Comparison of ENCODE assay signal across 26 cellular contexts in genomic region chr4:17206829-17207773, GRCh38.
DNase-seq lines count a peak whose midpoint lies in the region; ATAC-seq, FAIRE-seq and TF ChIP-seq lines count a peak whose summit lies in the region.
"Had no signal": no experiment of that assay in that cellular context is flagged by ENCODE, and none has a peak within 500 bp of the region (broad histone marks: within the 10 kb centered on the region; RNA-seq: fewer than 3 reads in every experiment).

No MANE protein-coding gene starts in this region.

- in situ Hi-C loops in HepG2 (cut with HindIII; ENCODE audit: extremely low pct_ligation_motif_present, low pct_unique_long_range_greater_than_20kb): no loop called here

- H3K9ac ChIP-seq in liver (ENCODE audit: low read depth in 1 of 2, low read length in 2 of 2): no peak overlapping the region
- no peak overlapping the region for H3K9ac ChIP-seq in HepG2 (ENCODE audit: insufficient read depth, low read depth, low read length)

- ATAC-seq in HepG2: no peak

- intact Hi-C loops in HepG2 (cut with micrococcal nuclease; ENCODE audit: unreplicated experiment) (no loop called here), sigmoid colon (cut with DNase I) (no loop called here)

- H3K9me3 ChIP-seq in liver (ENCODE audit: control insufficient read depth in 4 of 4, low read length in 3 of 4) (peaks cover 0 to 12% (median 0%) of the 10 kb centered on the region in 4 donors), HepG2 (ENCODE audit: low read length) (no peaks in the 10 kb centered on the region; the same call in 1 of the 2 replicates), sigmoid colon (no peaks in the 10 kb centered on the region)
- H3K9me3 ChIP-seq: prostate gland, upper lobe of left lung had no signal

- no peaks in the 10 kb centered on the region for H3K36me3 ChIP-seq in liver (ENCODE audit: control insufficient read depth in 4 of 4, insufficient read depth in 3 of 4, low read depth in 1 of 4, low read length in 3 of 4)
- H3K36me3 ChIP-seq in HepG2 (replicated peaks in 1 of 2; ENCODE audit: control insufficient read depth in 1 of 2, insufficient read depth in 2 of 2, low read length in 2 of 2): no peaks in the 10 kb centered on the region
- H3K36me3 ChIP-seq in sigmoid colon: no peaks in the 10 kb centered on the region
- H3K36me3 ChIP-seq: prostate gland, upper lobe of left lung had no signal

- H3K4me1 ChIP-seq in liver (ENCODE audit: control insufficient read depth in 4 of 4, insufficient read depth in 4 of 4, low read length in 3 of 4) (peaks cover 0 to 14% (median 6%) of the 10 kb centered on the region in 4 donors), HepG2 (ENCODE audit: insufficient read depth, low read length) (no peaks in the 10 kb centered on the region), sigmoid colon (peaks cover 0 to 5% (median 0%) of the 10 kb centered on the region in 4 donors)
- H3K4me1 ChIP-seq: prostate gland, upper lobe of left lung had no signal

- WGBS in liver: 53% methylated on average over 7 of the region's 7 CpGs
- WGBS in HepG2 (ENCODE audit: low lambda C conversion rate): 1% methylated on average over 7 of the region's 7 CpGs
- 55 to 71% methylated on average over 7 of the region's 7 CpGs for WGBS in sigmoid colon, 2 donors

- no peak for TF ChIP-seq EP300 in HepG2 (IDR thresholded peaks at IDR 0.05; ENCODE audit: low read depth in 2 of 2, low read length in 2 of 2)
- TF ChIP-seq EP300 in HepG2 (CRISPR knock-in tag; IDR thresholded peaks at IDR 0.05; ENCODE audit: borderline replicate concordance): no peak
- TF ChIP-seq EP300 in sigmoid colon (IDR thresholded peaks at IDR 0.05): no peak

- FAIRE-seq in HepG2 (lab: Jason Lieb, UNC): no peak
- FAIRE-seq: A204.1, GM12891 had no signal

- POLR2A ChIA-PET in HepG2 (lab: Yijun Ruan, JAX): no interaction called here

- H3K27ac ChIP-seq in liver (ENCODE audit: low read depth in 1 of 2, low read length in 2 of 2): peak overlapping the region; percentile 36 to 83
- no peak overlapping the region for H3K27ac ChIP-seq in HepG2 (ENCODE audit: extremely low read length, insufficient read depth, low read length)
- no peak overlapping the region for H3K27ac ChIP-seq in sigmoid colon
- H3K27ac ChIP-seq: dorsolateral prefrontal cortex, prostate gland, skin epidermis, upper lobe of left lung had no signal

- H3K4me2 ChIP-seq in HepG2 (ENCODE audit: low read depth, low read length): no peak overlapping the region

- H3K79me2 ChIP-seq in HepG2 (ENCODE audit: insufficient read depth, low read length): no peaks in the 10 kb centered on the region

- no peak for DNase-seq in HepG2 (ENCODE audit: low spot score)
- DNase-seq in NCI-H748 (lab: John Stamatoyannopoulos, UW; ENCODE audit: unreplicated experiment): peak; percentile 79
- peak; percentile 50 for DNase-seq in fibroblast of the aortic adventitia (ENCODE audit: low read depth)
- DNase-seq in activated naive CD4-positive, alpha-beta T cell treated with anti-CD3 and anti-CD28 coated beads, Interleukin-2, amount 10 ng/mL, durations not matched to agents 7 days and 5 days: no peak
- no peak for DNase-seq in NCI-H345 (lab: John Stamatoyannopoulos, UW)
- DNase-seq in GM03348 (ENCODE audit: low spot score): no peak
- no peak for DNase-seq in sigmoid colon
- DNase-seq: activated naive CD8-positive, alpha-beta T cell treated with anti-CD3 and anti-CD28 coated beads for 36 hours; CD8-positive, alpha-beta memory T cell; dorsolateral prefrontal cortex; glutamatergic neuron; HCEC 1CT; IMR-90; mesenchymal stem cell; NCI-H1092 treated with DMSO at 0.1 percent for 48 hours; NCI-H446 treated with DMSO at 0.1 percent for 48 hours; RPMI8226; stimulated activated CD4-positive, alpha-beta T cell treated with anti-CD3 and anti-CD28 coated beads, Interleukin-1b, Interleukin-23, amount 100 ng/mL, for 48 hours; upper lobe of left lung had no signal

- no peaks in the 10 kb centered on the region for H3K4me1 Mint-ChIP-seq in activated naive CD4-positive, alpha-beta T cell treated with anti-CD3 and anti-CD28 coated beads, Interleukin-2, amount 10 ng/mL, durations not matched to agents 7 days and 5 days
- H3K4me1 Mint-ChIP-seq: activated naive CD8-positive, alpha-beta T cell treated with anti-CD3 and anti-CD28 coated beads for 36 hours; B cell; CD8-positive, alpha-beta memory T cell; central memory CD8-positive, alpha-beta T cell had no signal

- H3K27me3 Mint-ChIP-seq in activated naive CD4-positive, alpha-beta T cell treated with anti-CD3 and anti-CD28 coated beads, Interleukin-2, amount 10 ng/mL, durations not matched to agents 7 days and 5 days: peaks cover 8% of the 10 kb centered on the region

- H3K27ac Mint-ChIP-seq in activated naive CD4-positive, alpha-beta T cell treated with anti-CD3 and anti-CD28 coated beads, Interleukin-2, amount 10 ng/mL, durations not matched to agents 7 days and 5 days: no peak overlapping the region
- H3K27ac Mint-ChIP-seq: activated naive CD8-positive, alpha-beta T cell treated with anti-CD3 and anti-CD28 coated beads for 36 hours; B cell; CD8-positive, alpha-beta memory T cell had no signal

- peaks cover 2% of the 10 kb centered on the region for H3K36me3 Mint-ChIP-seq in activated naive CD4-positive, alpha-beta T cell treated with anti-CD3 and anti-CD28 coated beads, Interleukin-2, amount 10 ng/mL, durations not matched to agents 7 days and 5 days

- no TSS peak for BruUV-seq in HepG2 (replicated peaks; lab: Mats Ljungman, UMichigan)

- no peak overlapping the region for H2AFZ ChIP-seq in HepG2 (ENCODE audit: low read length)

- no peak overlapping the region for H3K4me3 Mint-ChIP-seq in activated naive CD4-positive, alpha-beta T cell treated with anti-CD3 and anti-CD28 coated beads, Interleukin-2, amount 10 ng/mL, durations not matched to agents 7 days and 5 days
- H3K4me3 Mint-ChIP-seq: activated naive CD8-positive, alpha-beta T cell treated with anti-CD3 and anti-CD28 coated beads for 36 hours; B cell; CD8-positive, alpha-beta memory T cell; central memory CD8-positive, alpha-beta T cell had no signal

- TF ChIP-seq POLR2A in HepG2 (IDR thresholded peaks at IDR 0.05; ENCODE audit: insufficient read depth in 1 of 2, low read depth in 2 of 2, low read length in 2 of 2) (no peak), sigmoid colon (IDR thresholded peaks at IDR 0.05) (no peak)

- H4K20me1 ChIP-seq in HepG2 (ENCODE audit: insufficient read depth, low read length): no peaks in the 10 kb centered on the region

- TF ChIP-seq RAD21 in liver (IDR thresholded peaks at IDR 0.05): peak in 1 of 2 donors; percentile 42
- no peak for TF ChIP-seq RAD21 in HepG2 (CRISPR knock-in tag; IDR thresholded peaks at IDR 0.05)

- CTCF ChIA-PET in HepG2 (lab: Yijun Ruan, JAX; ENCODE audit: low intra/inter-chr PET ratio, low total read pairs): no interaction called here
- CTCF ChIA-PET in activated naive CD4-positive, alpha-beta T cell treated with anti-CD3 and anti-CD28 coated beads, Interleukin-2, amount 10 ng/mL, durations not matched to agents 7 days and 5 days (lab: Charles Lee): no interaction called here

- H3K4me3 ChIP-seq in liver (ENCODE audit: low read depth in 1 of 3, low read length in 3 of 3): no peak overlapping the region
- H3K4me3 ChIP-seq in HepG2 (replicated peaks in 1 of 3; ENCODE audit: insufficient read depth in 1 of 3, low read depth in 2 of 3, low read length in 3 of 3): no peak overlapping the region
- no peak overlapping the region for H3K4me3 ChIP-seq in fibroblast of the aortic adventitia (ENCODE audit: low read depth, low read length)
- no peak overlapping the region for H3K4me3 ChIP-seq in sigmoid colon
- H3K4me3 ChIP-seq: dorsolateral prefrontal cortex, prostate gland, skin epidermis, upper lobe of left lung had no signal

- TF ChIP-seq CTCF in liver (IDR thresholded peaks at IDR 0.05; ENCODE audit: low read depth, low read length, missing input control) (no peak), HepG2 (CRISPR knock-in tag; IDR thresholded peaks at IDR 0.05) (no peak), fibroblast of the aortic adventitia (IDR thresholded peaks at IDR 0.05; ENCODE audit: insufficient read depth, low read length) (no peak), sigmoid colon (IDR thresholded peaks at IDR 0.05) (no peak)

- no peaks in the 10 kb centered on the region for H3K27me3 ChIP-seq in liver (ENCODE audit: control insufficient read depth in 4 of 4, insufficient read depth in 4 of 4, low read length in 3 of 4)
- H3K27me3 ChIP-seq in HepG2 (ENCODE audit: control insufficient read depth in 1 of 2, insufficient read depth in 2 of 2, low read length in 2 of 2): no peaks in the 10 kb centered on the region
- no peaks in the 10 kb centered on the region for H3K27me3 ChIP-seq in sigmoid colon
- H3K27me3 ChIP-seq: dorsolateral prefrontal cortex, upper lobe of left lung had no signal

- peaks cover 7% of the 10 kb centered on the region for H3K9me3 Mint-ChIP-seq in activated naive CD4-positive, alpha-beta T cell treated with anti-CD3 and anti-CD28 coated beads, Interleukin-2, amount 10 ng/mL, durations not matched to agents 7 days and 5 days
- H3K9me3 Mint-ChIP-seq: central memory CD8-positive, alpha-beta T cell had no signal

TF ChIP-seq in liver, 16 proteins besides CTCF, POLR2A, EP300 and RAD21 (continues in another document):
- TF ChIP-seq HNF4A (conservative IDR thresholded peaks at IDR 0.05) (peak in 1 of 2 donors; percentile 70), TAF1 (conservative IDR thresholded peaks at IDR 0.05) (no peak)
- TF ChIP-seq, protein P1, sequence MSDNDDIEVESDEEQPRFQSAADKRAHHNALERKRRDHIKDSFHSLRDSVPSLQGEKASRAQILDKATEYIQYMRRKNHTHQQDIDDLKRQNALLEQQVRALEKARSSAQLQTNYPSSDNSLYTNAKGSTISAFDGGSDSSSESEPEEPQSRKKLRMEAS (IDR thresholded peaks at IDR 0.05): no peak

TF ChIP-seq in HepG2, 621 proteins besides CTCF, POLR2A, EP300 and RAD21 (continues in another document):
- no peak for TF ChIP-seq RARA (CRISPR knock-in tag; IDR thresholded peaks at IDR 0.05)
- TF ChIP-seq ZNF335 (CRISPR knock-in tag; IDR thresholded peaks at IDR 0.05): no peak
- TF ChIP-seq, protein P2, sequence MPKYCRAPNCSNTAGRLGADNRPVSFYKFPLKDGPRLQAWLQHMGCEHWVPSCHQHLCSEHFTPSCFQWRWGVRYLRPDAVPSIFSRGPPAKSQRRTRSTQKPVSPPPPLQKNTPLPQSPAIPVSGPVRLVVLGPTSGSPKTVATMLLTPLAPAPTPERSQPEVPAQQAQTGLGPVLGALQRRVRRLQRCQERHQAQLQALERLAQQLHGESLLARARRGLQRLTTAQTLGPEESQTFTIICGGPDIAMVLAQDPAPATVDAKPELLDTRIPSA (CRISPR knock-in tag; IDR thresholded peaks at IDR 0.05; ENCODE audit: borderline replicate concordance): no peak
- TF ChIP-seq ZNF275 (CRISPR knock-in tag; IDR thresholded peaks at IDR 0.05; ENCODE audit: borderline replicate concordance): no peak

Comparison
In these comparisons a context has a peak if more than half of its experiments do, and no peak if none do; other contexts are left out.
1. H3K27ac ChIP-seq: peak in liver (2 of 2); none in HepG2 (single experiment) and sigmoid colon (0 of 4).
2. DNase-seq: peak in NCI-H748 (single experiment) and fibroblast of the aortic adventitia (single experiment); none in HepG2 (single experiment), activated naive CD4-positive, alpha-beta T cell treated with anti-CD3 and anti-CD28 coated beads, Interleukin-2, amount 10 ng/mL, durations not matched to agents 7 days and 5 days (single experiment), NCI-H345 (single experiment), GM03348 (single experiment) and sigmoid colon (single experiment).